In genomic region chr15:36501063-36501678, GRCh38 we compare ENCODE assay signal across 8 cellular contexts.
A peak's percentile ranks its signal among the peaks of the same experiment; 100 is the strongest.
DNase-seq lines count a peak whose midpoint lies in the region; ATAC-seq and TF ChIP-seq lines count a peak whose summit lies in the region.

No MANE protein-coding gene starts in this region.

- H3K27me3 ChIP-seq in testis: no peaks in the 10 kb centered on the region

- no peak overlapping the region for H3K27ac ChIP-seq in testis

- TF ChIP-seq POLR2A in testis (IDR thresholded peaks at IDR 0.05): no peak

- in situ Hi-C loops in T47D (cut with HindIII; ENCODE audit: low pct_unique_long_range_greater_than_20kb, low sequenced_read_pairs): no loop called here

- WGBS in testis, 2 donors: 44 to 47% methylated on average over 5 of the region's 5 CpGs

- intact Hi-C loops in testis (cut with DNase I; ENCODE audit: low total_unique reads): no loop called here

- no peaks in the 10 kb centered on the region for H3K9me3 ChIP-seq in testis

- ATAC-seq in HG02970 (IDR thresholded peaks at IDR 0.05; ENCODE audit: low FRiP score, unreplicated experiment): no peak

- no peaks in the 10 kb centered on the region for H3K36me3 ChIP-seq in testis (ENCODE audit: low read depth, missing control alignments)

- peak; percentile 36 for DNase-seq in DMS153 treated with DMSO at 0.1 percent for 48 hours (lab: John Stamatoyannopoulos, UW; ENCODE audit: unreplicated experiment)
- DNase-seq in GM20000 (ENCODE audit: low spot score): peak; percentile 30
- DNase-seq in HT1080 (ENCODE audit: low read depth): peak; percentile 65
- peak; percentile 10 to 64 for DNase-seq in NOMO-1 (lab: John Stamatoyannopoulos, UW; ENCODE audit: unreplicated experiment in 2 of 2)
- DNase-seq in T47D (ENCODE audit: low read depth in 1 of 2, low spot score in 1 of 2): peak; percentile 21 to 81
- peak; percentile 74 for DNase-seq in islet precursor cell
- DNase-seq in testis: peak; percentile 22

- TF ChIP-seq CTCF in GM20000 (IDR thresholded peaks at IDR 0.05; ENCODE audit: extremely low read depth, missing control alignments) (peak; percentile 25), testis (IDR thresholded peaks at IDR 0.05) (peak in 2 of 3 experiments; percentile 36 to 42)

- no peak overlapping the region for H3K4me3 ChIP-seq in testis

- no peaks in the 10 kb centered on the region for H3K4me1 ChIP-seq in testis

Comparison
In these comparisons a context has a peak if more than half of its experiments do, and no peak if none do; other contexts are left out.
1. DNase-seq: peak in every context shown above with its lines; median percentile 74 in islet precursor cell; 65 in HT1080; 51 in T47D; 37 in NOMO-1; 36 in DMS153 treated with DMSO at 0.1 percent for 48 hours; 30 in GM20000; 22 in testis.